ENCODE assay signal across 12 cellular contexts in the genomic region with DNA sequence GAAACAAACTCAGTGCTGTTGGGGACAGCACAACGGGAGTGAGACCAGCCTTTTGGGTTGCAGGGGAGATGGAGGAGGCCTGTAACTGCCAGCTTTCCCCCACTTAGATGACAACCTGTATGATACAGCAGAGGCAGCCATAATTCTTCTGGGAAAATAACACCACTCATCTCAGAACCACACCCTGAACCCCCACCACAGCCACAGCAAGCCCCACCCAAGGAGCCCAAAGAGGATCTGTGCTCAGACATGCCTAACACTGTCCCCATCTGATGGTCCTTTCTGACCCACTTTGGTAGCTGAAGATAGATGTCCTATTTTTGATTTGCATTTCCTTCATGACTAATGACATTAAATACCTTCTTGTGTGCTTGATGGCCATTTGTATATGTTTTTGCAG. TPM values are rescaled to one million over a fixed set of nuclear protein-coding genes. Genes with fewer than 3 reads are reported as not detected.
"Had no signal": no experiment of that assay in that cellular context is flagged by ENCODE, and none has a peak within 500 bp of the region (broad histone marks: within the 10 kb centered on the region; RNA-seq: fewer than 3 reads in every experiment).

No MANE protein-coding gene starts in this region.

- H3K4me3 ChIP-seq: GM23248, HAP-1 had no signal

- H3K27ac ChIP-seq: GM23248, HL-60 had no signal

- H3K9me3 ChIP-seq: HAP-1 had no signal

- H3K36me3 ChIP-seq: HAP-1 had no signal

- FAIRE-seq: HepG2 had no signal

- DNase-seq: GM23248, GOT3, H7, HFFc6, KBM-7 had no signal

- H3K4me1 ChIP-seq: HAP-1 had no signal

- ATAC-seq: HCT116, HepG2 had no signal

RNA-seq across cellular contexts. Expression of a gene that starts 15.4 kb away (rescaled TPM):
- total RNA-seq: GM23248, H4, H7, HepG2, HFFc6, HT1080 had no signal
- polyA plus RNA-seq: GM23248, HepG2, IgD-negative memory B cell had no signal

RNA-seq across cellular contexts. Expression of a gene that starts 38.0 kb away (rescaled TPM):
- total RNA-seq: GM23248, H4, H7, HepG2, HFFc6, HT1080 had no signal
- polyA plus RNA-seq: GM23248, HepG2, IgD-negative memory B cell had no signal
